Comparison of ENCODE assay signal across 23 cellular contexts in the genomic region with DNA sequence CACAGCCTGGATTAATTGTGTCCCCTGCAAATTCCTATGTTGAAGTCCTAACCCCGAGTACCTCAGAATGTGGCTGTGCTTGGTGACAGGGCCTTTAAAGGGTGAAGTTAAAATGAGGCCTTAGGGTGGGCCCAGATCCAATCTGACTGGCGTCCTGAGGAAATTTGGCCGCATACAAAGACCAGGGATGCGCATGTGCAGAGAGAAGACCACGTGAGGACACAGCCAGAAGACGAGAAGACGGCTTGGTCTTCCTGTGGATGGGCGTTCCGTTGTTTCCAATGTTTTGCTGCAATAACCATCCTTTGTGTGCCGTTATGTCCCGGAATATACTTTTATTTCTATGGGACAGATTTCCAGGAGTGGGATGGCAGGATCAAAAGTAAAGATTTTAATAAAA. TPM values are rescaled to one million over a fixed set of nuclear protein-coding genes. Genes with fewer than 3 reads are reported as not detected.
"Had no signal": no experiment of that assay in that cellular context is flagged by ENCODE, and none has a peak within 500 bp of the region (broad histone marks: within the 10 kb centered on the region; RNA-seq: fewer than 3 reads in every experiment).

No MANE protein-coding gene starts in this region.

- H3K9me3 Mint-ChIP-seq: activated CD8-positive, alpha-beta T cell treated with anti-CD3 and anti-CD28 coated beads for 36 hours; activated T-helper 17 cell treated with anti-CD3 and anti-CD28 coated beads, Interleukin-2, amount 50 U/mL, for 72 hours; effector memory CD8-positive, alpha-beta T cell; natural killer cell; T-helper 2 cell treated with Interferon-gamma antibody and Interleukin-4, amounts not matched to agents 5 μg/mL and 100 μg/mL, for 36 hours had no signal

- H3K36me3 ChIP-seq: brain microvascular endothelial cell, heart right ventricle, left lung, upper lobe of right lung had no signal

- H3K4me1 ChIP-seq: left lung, upper lobe of right lung had no signal

- H3K27me3 ChIP-seq: brain microvascular endothelial cell, left lung, upper lobe of right lung had no signal

- H3K36me3 Mint-ChIP-seq: mesothelial cell of epicardium, natural killer cell had no signal

- H3K27ac Mint-ChIP-seq: activated CD4-positive, alpha-beta T cell treated with anti-CD3 and anti-CD28 coated beads, Interleukin-2, amount 10 ng/mL, durations not matched to agents 7 days and 5 days; activated CD8-positive, alpha-beta T cell treated with anti-CD3 and anti-CD28 coated beads for 36 hours; activated naive CD4-positive, alpha-beta T cell treated with anti-CD3 and anti-CD28 coated beads, Interleukin-2, amount 50 U/mL, for 72 hours; activated T-helper 17 cell treated with anti-CD3 and anti-CD28 coated beads, Interleukin-2, amount 50 U/mL, for 72 hours; effector memory CD8-positive, alpha-beta T cell; mesothelial cell of epicardium; natural killer cell; progenitor cell of endocrine pancreas; T-helper 2 cell treated with Interferon-gamma antibody and Interleukin-4, amounts not matched to agents 5 μg/mL and 100 μg/mL, for 36 hours had no signal

- H3K4me3 Mint-ChIP-seq: activated CD4-positive, alpha-beta T cell treated with anti-CD3 and anti-CD28 coated beads, Interleukin-2, amount 10 ng/mL, durations not matched to agents 7 days and 5 days; activated CD8-positive, alpha-beta T cell treated with anti-CD3 and anti-CD28 coated beads for 36 hours; activated T-helper 17 cell treated with anti-CD3 and anti-CD28 coated beads, Interleukin-2, amount 50 U/mL, for 72 hours; effector memory CD8-positive, alpha-beta T cell; mesothelial cell of epicardium; natural killer cell; T-helper 2 cell treated with Interferon-gamma antibody and Interleukin-4, amounts not matched to agents 5 μg/mL and 100 μg/mL, for 36 hours had no signal

- H3K4me1 Mint-ChIP-seq: activated CD4-positive, alpha-beta T cell treated with anti-CD3 and anti-CD28 coated beads, Interleukin-2, amount 10 ng/mL, durations not matched to agents 7 days and 5 days; activated T-helper 17 cell treated with anti-CD3 and anti-CD28 coated beads, Interleukin-2, amount 50 U/mL, for 72 hours; mesothelial cell of epicardium had no signal

- ATAC-seq: activated CD8-positive, alpha-beta T cell treated with anti-CD3 and anti-CD28 coated beads for 36 hours; activated naive CD4-positive, alpha-beta T cell treated with anti-CD3 and anti-CD28 coated beads, Interleukin-2, amount 50 U/mL, for 72 hours; activated T-helper 17 cell treated with anti-CD3 and anti-CD28 coated beads, Interleukin-2, amount 50 U/mL, for 72 hours; effector memory CD8-positive, alpha-beta T cell; left lung; natural killer cell had no signal

- H3K4me3 ChIP-seq: heart right ventricle, left lung, lung, upper lobe of right lung had no signal

- H3K27ac ChIP-seq: brain microvascular endothelial cell, heart right ventricle, left lung, upper lobe of right lung, VCaP had no signal

- H3K27me3 Mint-ChIP-seq: progenitor cell of endocrine pancreas had no signal

- DNase-seq: activated CD4-positive, alpha-beta T cell treated with anti-CD3 and anti-CD28 coated beads, Interleukin-2, amount 10 ng/mL, durations not matched to agents 7 days and 5 days; activated CD4-positive, CD25-positive, alpha-beta regulatory T cell treated with anti-CD3 and anti-CD28 coated beads, Interleukin-2, amount 50 U/mL, for 72 hours; activated CD8-positive, alpha-beta T cell treated with anti-CD3 and anti-CD28 coated beads for 36 hours; activated T-cell treated with anti-CD3 and anti-CD28 coated beads, Interleukin-2, amount 50 U/mL, for 1 hour; brain microvascular endothelial cell; central memory CD4-positive, alpha-beta T cell; effector memory CD8-positive, alpha-beta T cell; heart right ventricle; kidney glomerular epithelial cell; natural killer cell; stimulated activated CD4-positive, alpha-beta T cell treated with anti-CD3 and anti-CD28 coated beads, Interleukin-4, amount 100 ng/mL, for 24 hours; stimulated activated naive CD4-positive, alpha-beta T cell treated with Interleukin-2 at 50 U/mL for 16 hours; upper lobe of right lung had no signal

- H3K9me3 ChIP-seq: heart right ventricle, upper lobe of right lung had no signal

RNA-seq across cellular contexts. Expression of a gene that starts 40.9 kb away (rescaled TPM):
- total RNA-seq: activated CD4-positive, alpha-beta T cell treated with anti-CD3 and anti-CD28 coated beads, Interleukin-2, amount 10 ng/mL, durations not matched to agents 7 days and 5 days; activated CD8-positive, alpha-beta T cell treated with anti-CD3 and anti-CD28 coated beads for 36 hours; activated naive CD4-positive, alpha-beta T cell treated with anti-CD3 and anti-CD28 coated beads, Interleukin-2, amount 50 U/mL, for 72 hours; activated T-helper 17 cell treated with anti-CD3 and anti-CD28 coated beads, Interleukin-2, amount 50 U/mL, for 72 hours; dermis microvascular lymphatic vessel endothelial cell; heart right ventricle; left lung; lung; natural killer cell; osteocyte; progenitor cell of endocrine pancreas; upper lobe of right lung had no signal

RNA-seq across cellular contexts. Expression of a gene that starts 48.6 kb away (rescaled TPM):
- total RNA-seq: activated CD4-positive, alpha-beta T cell treated with anti-CD3 and anti-CD28 coated beads, Interleukin-2, amount 10 ng/mL, durations not matched to agents 7 days and 5 days; activated CD8-positive, alpha-beta T cell treated with anti-CD3 and anti-CD28 coated beads for 36 hours; activated naive CD4-positive, alpha-beta T cell treated with anti-CD3 and anti-CD28 coated beads, Interleukin-2, amount 50 U/mL, for 72 hours; dermis microvascular lymphatic vessel endothelial cell; natural killer cell; osteocyte had no signal
